In the genomic region with DNA sequence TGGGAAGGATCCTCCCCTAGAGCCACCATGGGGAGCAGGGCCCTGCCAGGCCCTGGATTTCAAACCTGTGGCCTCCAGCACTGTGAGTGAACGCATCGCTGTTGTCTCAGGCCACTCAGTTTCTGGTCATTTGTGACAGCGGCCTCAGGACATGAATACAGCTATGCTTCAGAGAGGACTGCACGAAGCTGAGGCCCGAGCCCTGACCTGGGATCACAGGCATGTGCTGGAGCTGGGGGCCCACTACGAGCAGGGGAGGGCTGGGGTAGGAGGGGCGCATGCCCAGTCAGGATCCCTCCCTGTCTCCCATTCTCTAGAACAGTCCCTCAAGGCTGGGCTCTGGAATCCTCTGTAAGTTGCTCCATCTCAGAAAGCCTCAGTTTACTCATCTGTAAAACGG, we compare ENCODE assay signal across 6 cellular contexts.
"Had no signal": no experiment of that assay in that cellular context is flagged by ENCODE, and none has a peak within 500 bp of the region (broad histone marks: within the 10 kb centered on the region; RNA-seq: fewer than 3 reads in every experiment).

No MANE protein-coding gene starts in this region.

- H2AFZ ChIP-seq: GM23248 had no signal

- H3K9ac ChIP-seq: GM23248 had no signal

- H3K9me3 ChIP-seq: HAP-1 had no signal

- H3K4me3 ChIP-seq: GM23248, HAP-1, K562 had no signal

- H3K4me1 ChIP-seq: HAP-1 had no signal

- DNase-seq: GM23248, GOT3, IMR-90, KG1 had no signal

- H3K27ac ChIP-seq: GM23248 had no signal

- ATAC-seq: K562 had no signal

- H3K36me3 ChIP-seq: HAP-1 had no signal
